In the genomic region with DNA sequence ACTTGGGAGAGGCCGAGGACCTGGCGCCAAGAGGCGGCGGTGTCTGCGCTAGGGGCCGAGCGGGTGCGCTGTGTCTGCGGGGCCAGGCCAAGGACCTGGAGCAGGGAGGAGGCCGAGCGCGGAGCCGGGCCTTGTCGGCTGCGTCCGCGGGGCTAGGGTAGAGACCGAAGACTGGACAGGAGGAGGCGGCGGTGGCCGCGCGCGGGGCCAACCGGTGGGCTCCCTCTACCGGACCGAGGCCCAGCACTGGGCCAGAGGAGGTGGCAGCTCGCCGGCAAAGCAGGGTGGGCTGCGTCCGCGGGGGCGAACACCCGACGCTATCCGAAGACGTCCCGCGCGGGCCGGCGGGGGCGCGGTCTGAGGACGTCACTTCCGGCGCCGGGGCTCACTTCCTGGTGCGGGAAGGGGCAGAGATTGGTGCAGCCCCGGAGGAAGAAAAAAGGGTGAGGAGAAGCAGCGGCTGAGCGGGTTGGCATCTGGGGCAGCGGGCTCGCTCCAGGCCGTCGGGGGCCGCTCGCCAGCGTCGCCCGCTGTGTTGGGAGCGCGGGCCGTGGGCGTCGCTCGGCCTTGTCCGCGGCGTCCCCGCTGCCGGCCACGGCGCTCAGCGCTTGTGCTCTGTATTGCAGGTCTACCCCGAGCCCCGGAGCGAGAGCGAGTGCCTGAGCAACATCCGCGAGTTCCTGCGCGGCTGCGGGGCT, we compare ENCODE assay signal across 1 cellular context.
A peak's percentile ranks its signal among the peaks of the same experiment; 100 is the strongest.
TF ChIP-seq lines count a peak whose summit lies in the region.

No MANE protein-coding gene starts in this region.

TF ChIP-seq in K562, 482 proteins besides CTCF, POLR2A, EP300 and RAD21 (continued from another document and continues in another):
- 0 out of 2 replicates have a peak, but pooled peaks have one; percentile 34 for TF ChIP-seq MGA (IDR thresholded peaks at IDR 0.05)
- TF ChIP-seq CXXC5 (CRISPR knock-in tag; IDR thresholded peaks at IDR 0.05), result peak; percentile 94
- no peak for TF ChIP-seq SRF (CRISPR knock-in tag; IDR thresholded peaks at IDR 0.05)
- no peak for TF ChIP-seq ZNF121 (CRISPR knock-in tag; conservative IDR thresholded peaks at IDR 0.05)
- TF ChIP-seq ZKSCAN8 (CRISPR knock-in tag; IDR thresholded peaks at IDR 0.05), result no peak
- TF ChIP-seq FOXP1 (CRISPR knock-in tag; IDR thresholded peaks at IDR 0.05), result peak; percentile 94
- TF ChIP-seq HNRNPUL1 (IDR thresholded peaks at IDR 0.05; ENCODE audit: low read length), result no peak
- no peak for TF ChIP-seq XRCC5 (IDR thresholded peaks at IDR 0.05; ENCODE audit: low read depth, low read length)
- TF ChIP-seq ZFPM2 (CRISPR knock-in tag; IDR thresholded peaks at IDR 0.05), result no peak
- no peak; the same call in 1 of the 2 replicates for TF ChIP-seq ZNF12 (CRISPR knock-in tag; IDR thresholded peaks at IDR 0.05)
- TF ChIP-seq DACH1 (IDR thresholded peaks at IDR 0.05; ENCODE audit: partially characterized antibody), result no peak
- no peak for TF ChIP-seq NCOA4 (IDR thresholded peaks at IDR 0.05; ENCODE audit: partially characterized antibody)
- no peak for TF ChIP-seq XRCC4 (IDR thresholded peaks at IDR 0.05; ENCODE audit: extremely low read depth, insufficient read depth, insufficient read length)
- no peak for TF ChIP-seq SNIP1 (IDR thresholded peaks at IDR 0.05; ENCODE audit: low read depth)
- TF ChIP-seq RBM14 (IDR thresholded peaks at IDR 0.05; ENCODE audit: borderline replicate concordance, insufficient read depth, low read depth, low read length), result no peak
- TF ChIP-seq NR1H2 (CRISPR knock-in tag; IDR thresholded peaks at IDR 0.05), result 0 out of 2 replicates have a peak, but pooled peaks have one; percentile 29
- no peak for TF ChIP-seq DMBX1 (CRISPR knock-in tag; IDR thresholded peaks at IDR 0.05; ENCODE audit: borderline replicate concordance)
- no peak for TF ChIP-seq CBX8 (IDR thresholded peaks at IDR 0.05; ENCODE audit: borderline replicate concordance, extremely low read depth, low read depth, low read length, poor library complexity, severe bottlenecking)
- TF ChIP-seq ZNF407 (IDR thresholded peaks at IDR 0.05; ENCODE audit: low read depth), result no peak
- TF ChIP-seq, protein P1, sequence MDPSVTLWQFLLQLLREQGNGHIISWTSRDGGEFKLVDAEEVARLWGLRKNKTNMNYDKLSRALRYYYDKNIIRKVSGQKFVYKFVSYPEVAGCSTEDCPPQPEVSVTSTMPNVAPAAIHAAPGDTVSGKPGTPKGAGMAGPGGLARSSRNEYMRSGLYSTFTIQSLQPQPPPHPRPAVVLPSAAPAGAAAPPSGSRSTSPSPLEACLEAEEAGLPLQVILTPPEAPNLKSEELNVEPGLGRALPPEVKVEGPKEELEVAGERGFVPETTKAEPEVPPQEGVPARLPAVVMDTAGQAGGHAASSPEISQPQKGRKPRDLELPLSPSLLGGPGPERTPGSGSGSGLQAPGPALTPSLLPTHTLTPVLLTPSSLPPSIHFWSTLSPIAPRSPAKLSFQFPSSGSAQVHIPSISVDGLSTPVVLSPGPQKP (CRISPR knock-in tag; IDR thresholded peaks at IDR 0.05), result no peak
- TF ChIP-seq, protein P2, sequence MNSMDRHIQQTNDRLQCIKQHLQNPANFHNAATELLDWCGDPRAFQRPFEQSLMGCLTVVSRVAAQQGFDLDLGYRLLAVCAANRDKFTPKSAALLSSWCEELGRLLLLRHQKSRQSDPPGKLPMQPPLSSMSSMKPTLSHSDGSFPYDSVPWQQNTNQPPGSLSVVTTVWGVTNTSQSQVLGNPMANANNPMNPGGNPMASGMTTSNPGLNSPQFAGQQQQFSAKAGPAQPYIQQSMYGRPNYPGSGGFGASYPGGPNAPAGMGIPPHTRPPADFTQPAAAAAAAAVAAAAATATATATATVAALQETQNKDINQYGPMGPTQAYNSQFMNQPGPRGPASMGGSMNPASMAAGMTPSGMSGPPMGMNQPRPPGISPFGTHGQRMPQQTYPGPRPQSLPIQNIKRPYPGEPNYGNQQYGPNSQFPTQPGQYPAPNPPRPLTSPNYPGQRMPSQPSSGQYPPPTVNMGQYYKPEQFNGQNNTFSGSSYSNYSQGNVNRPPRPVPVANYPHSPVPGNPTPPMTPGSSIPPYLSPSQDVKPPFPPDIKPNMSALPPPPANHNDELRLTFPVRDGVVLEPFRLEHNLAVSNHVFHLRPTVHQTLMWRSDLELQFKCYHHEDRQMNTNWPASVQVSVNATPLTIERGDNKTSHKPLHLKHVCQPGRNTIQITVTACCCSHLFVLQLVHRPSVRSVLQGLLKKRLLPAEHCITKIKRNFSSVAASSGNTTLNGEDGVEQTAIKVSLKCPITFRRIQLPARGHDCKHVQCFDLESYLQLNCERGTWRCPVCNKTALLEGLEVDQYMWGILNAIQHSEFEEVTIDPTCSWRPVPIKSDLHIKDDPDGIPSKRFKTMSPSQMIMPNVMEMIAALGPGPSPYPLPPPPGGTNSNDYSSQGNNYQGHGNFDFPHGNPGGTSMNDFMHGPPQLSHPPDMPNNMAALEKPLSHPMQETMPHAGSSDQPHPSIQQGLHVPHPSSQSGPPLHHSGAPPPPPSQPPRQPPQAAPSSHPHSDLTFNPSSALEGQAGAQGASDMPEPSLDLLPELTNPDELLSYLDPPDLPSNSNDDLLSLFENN (IDR thresholded peaks at IDR 0.05; ENCODE audit: low read depth in 2 of 2, low read length in 2 of 2), result 0 out of 4 replicates have a peak, but pooled peaks of 1 of the 2 experiments have one; percentile 45
- TF ChIP-seq, protein P3, sequence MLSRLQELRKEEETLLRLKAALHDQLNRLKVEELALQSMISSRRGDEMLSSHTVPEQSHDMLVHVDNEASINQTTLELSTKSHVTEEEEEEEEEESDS (CRISPR knock-in tag; IDR thresholded peaks at IDR 0.05), result no peak
- TF ChIP-seq HNRNPL (IDR thresholded peaks at IDR 0.05; ENCODE audit: low read depth, low read length), result peak; percentile 75
- no peak for TF ChIP-seq MCM5 (IDR thresholded peaks at IDR 0.05; ENCODE audit: low read depth)
- TF ChIP-seq HEY1 (CRISPR knock-in tag; IDR thresholded peaks at IDR 0.05; ENCODE audit: borderline replicate concordance), result no peak
- TF ChIP-seq CBFB (CRISPR knock-in tag; IDR thresholded peaks at IDR 0.05), result no peak
- 0 out of 4 replicates have a peak, but pooled peaks of 1 of the 2 experiments have one; percentile 21 for TF ChIP-seq CSDE1 (IDR thresholded peaks at IDR 0.05)
- TF ChIP-seq BDP1 (IDR thresholded peaks at IDR 0.05; ENCODE audit: insufficient read depth, insufficient read length), result no peak
- 0 out of 2 replicates have a peak, but pooled peaks have one; percentile 69 for TF ChIP-seq ZNF431 (CRISPR knock-in tag; IDR thresholded peaks at IDR 0.05)
